In the genomic region with DNA sequence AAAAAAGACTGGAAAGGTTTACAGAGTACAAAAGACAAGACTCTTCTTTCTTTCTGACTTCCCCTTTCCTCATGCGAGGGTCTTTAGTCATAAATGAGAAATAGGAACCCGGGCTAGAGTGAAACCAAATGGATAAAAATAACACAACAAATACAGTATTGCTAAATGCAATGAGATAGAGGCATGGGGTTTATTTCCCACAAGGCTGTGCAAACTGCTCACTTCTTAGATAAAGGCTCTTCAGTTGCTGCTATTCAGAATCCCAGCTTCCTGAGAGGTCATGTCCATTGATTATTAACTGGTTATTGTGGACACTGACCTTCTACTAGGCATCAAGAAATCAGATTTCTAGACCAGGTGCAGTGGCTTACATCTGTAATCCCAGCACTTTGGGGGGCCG, we compare ENCODE assay signal across 20 cellular contexts. TPM values are rescaled to one million over a fixed set of nuclear protein-coding genes. Genes with fewer than 3 reads are reported as not detected.
DNase-seq lines count a peak whose midpoint lies in the region; ATAC-seq and TF ChIP-seq lines count a peak whose summit lies in the region.
"Had no signal": no experiment of that assay in that cellular context is flagged by ENCODE, and none has a peak within 500 bp of the region (broad histone marks: within the 10 kb centered on the region; RNA-seq: fewer than 3 reads in every experiment).

No MANE protein-coding gene starts in this region.

- no peak for TF ChIP-seq POLR2A in spleen (IDR thresholded peaks at IDR 0.05)
- no peak for TF ChIP-seq POLR2A in prostate gland (IDR thresholded peaks at IDR 0.05)

- intact Hi-C loops in dendritic cell treated with granulocyte-macrophage colony-stimulating factor and Interleukin-4, amounts not matched to agents 40 ng/mL and 50 ng/mL, for 4 days (cut with micrococcal nuclease) = no loop called here
- intact Hi-C loops in spleen (cut with DNase I; ENCODE audit: low total_unique reads) = loop anchor here (10.0 kb wide), 1 partner anchor 110 kb away; no protein-coding TSS in a partner anchor
- intact Hi-C loops in prostate gland (cut with DNase I) = no loop called here

- no peaks in the 10 kb centered on the region for H3K27me3 ChIP-seq in spleen (replicated peaks in 1 of 7)
- H3K27me3 ChIP-seq in prostate gland (replicated peaks; ENCODE audit: insufficient read depth) = no peaks in the 10 kb centered on the region
- H3K27me3 ChIP-seq: dorsolateral prefrontal cortex, esophagus muscularis mucosa had no signal

- peaks cover 6 to 70% (median 45%) of the 10 kb centered on the region in 6 donors for H3K4me1 ChIP-seq in spleen
- H3K4me1 ChIP-seq in prostate gland (replicated peaks) = no peaks in the 10 kb centered on the region
- H3K4me1 ChIP-seq: SJSA1 had no signal

- WGBS in spleen, 5 donors = 23 to 47% (median 40%) methylated on average over 3 of the region's 3 CpGs
- WGBS in prostate gland = 68% methylated on average over 3 of the region's 3 CpGs

- H3K27ac Mint-ChIP-seq in dendritic cell treated with granulocyte-macrophage colony-stimulating factor and Interleukin-4, amounts not matched to agents 40 ng/mL and 50 ng/mL, for 4 days = peak overlapping the region; percentile 87
- H3K27ac Mint-ChIP-seq: activated CD8-positive, alpha-beta memory T cell treated with anti-CD3 and anti-CD28 coated beads, Interleukin-2, amount 10 ng/mL, durations not matched to agents 7 days and 5 days; CD4-positive, alpha-beta memory T cell had no signal

- no peak overlapping the region for H3K4me3 ChIP-seq in spleen
- no peak overlapping the region for H3K4me3 ChIP-seq in coronary artery
- H3K4me3 ChIP-seq in prostate gland = no peak overlapping the region
- H3K4me3 ChIP-seq: dorsolateral prefrontal cortex, esophagus muscularis mucosa, heart left ventricle, psoas muscle, SJSA1 had no signal

- no peaks in the 10 kb centered on the region for H3K36me3 Mint-ChIP-seq in dendritic cell treated with granulocyte-macrophage colony-stimulating factor and Interleukin-4, amounts not matched to agents 40 ng/mL and 50 ng/mL, for 4 days (ENCODE audit: low read depth)
- H3K36me3 Mint-ChIP-seq: activated CD8-positive, alpha-beta memory T cell treated with anti-CD3 and anti-CD28 coated beads, Interleukin-2, amount 10 ng/mL, durations not matched to agents 7 days and 5 days; CD4-positive, alpha-beta memory T cell had no signal

- peaks cover 71% of the 10 kb centered on the region for H3K4me1 Mint-ChIP-seq in dendritic cell treated with granulocyte-macrophage colony-stimulating factor and Interleukin-4, amounts not matched to agents 40 ng/mL and 50 ng/mL, for 4 days (ENCODE audit: low read depth)

- H3K9me3 Mint-ChIP-seq in dendritic cell treated with granulocyte-macrophage colony-stimulating factor and Interleukin-4, amounts not matched to agents 40 ng/mL and 50 ng/mL, for 4 days = no peaks in the 10 kb centered on the region
- H3K9me3 Mint-ChIP-seq: CD4-positive, alpha-beta memory T cell had no signal

- H3K4me3 Mint-ChIP-seq in dendritic cell treated with granulocyte-macrophage colony-stimulating factor and Interleukin-4, amounts not matched to agents 40 ng/mL and 50 ng/mL, for 4 days = peak overlapping the region; percentile 9
- H3K4me3 Mint-ChIP-seq: activated CD8-positive, alpha-beta memory T cell treated with anti-CD3 and anti-CD28 coated beads, Interleukin-2, amount 10 ng/mL, durations not matched to agents 7 days and 5 days; CD4-positive, alpha-beta memory T cell had no signal

- H3K27me3 Mint-ChIP-seq in dendritic cell treated with granulocyte-macrophage colony-stimulating factor and Interleukin-4, amounts not matched to agents 40 ng/mL and 50 ng/mL, for 4 days = no peaks in the 10 kb centered on the region
- H3K27me3 Mint-ChIP-seq: activated CD8-positive, alpha-beta memory T cell treated with anti-CD3 and anti-CD28 coated beads, Interleukin-2, amount 10 ng/mL, durations not matched to agents 7 days and 5 days had no signal

- TF ChIP-seq CTCF in spleen (IDR thresholded peaks at IDR 0.05 in 8 of 11, conservative IDR thresholded peaks at IDR 0.05 in 3 of 11) (no peak), coronary artery (IDR thresholded peaks at IDR 0.05) (no peak), prostate gland (IDR thresholded peaks at IDR 0.05) (no peak)

- no peaks in the 10 kb centered on the region for H3K9me3 ChIP-seq in spleen
- H3K9me3 ChIP-seq in prostate gland = no peaks in the 10 kb centered on the region
- H3K9me3 ChIP-seq: esophagus muscularis mucosa, heart left ventricle, psoas muscle, SJSA1 had no signal

- peak overlapping the region in 6 of 8 donors; percentile 29 to 75 (median 69) for H3K27ac ChIP-seq in spleen
- no peak overlapping the region for H3K27ac ChIP-seq in coronary artery
- H3K27ac ChIP-seq in prostate gland = no peak overlapping the region
- H3K27ac ChIP-seq: 22Rv1, esophagus muscularis mucosa, psoas muscle, SJSA1 had no signal

- H3K36me3 ChIP-seq in spleen (no peaks in the 10 kb centered on the region), prostate gland (no peaks in the 10 kb centered on the region)
- H3K36me3 ChIP-seq: esophagus muscularis mucosa, heart left ventricle, SJSA1 had no signal

- no peak for ATAC-seq in HG02588 (IDR thresholded peaks at IDR 0.05; ENCODE audit: unreplicated experiment)
- ATAC-seq: activated CD8-positive, alpha-beta memory T cell treated with anti-CD3 and anti-CD28 coated beads, Interleukin-2, amount 10 ng/mL, durations not matched to agents 7 days and 5 days; psoas muscle had no signal

- DNase-seq in NCI-H2227 treated with DMSO at 0.1 percent for 48 hours (lab: John Stamatoyannopoulos, UW) = peak; percentile 21
- DNase-seq in NCI-H2227 (lab: John Stamatoyannopoulos, UW; ENCODE audit: unreplicated experiment) = no peak
- DNase-seq in OCI-M1 (lab: John Stamatoyannopoulos, UW) = peak; percentile 84
- no peak for DNase-seq in spleen
- DNase-seq in coronary artery (ENCODE audit: low spot score) = no peak
- DNase-seq in prostate gland (ENCODE audit: low spot score) = no peak
- DNase-seq: activated CD8-positive, alpha-beta memory T cell treated with anti-CD3 and anti-CD28 coated beads, Interleukin-2, amount 10 ng/mL, durations not matched to agents 7 days and 5 days; activated naive CD4-positive, alpha-beta T cell; CD4-positive, alpha-beta memory T cell; dorsolateral prefrontal cortex; heart left ventricle; IMR-90; psoas muscle had no signal

RNA-seq across cellular contexts. Expression of a gene that starts 13.5 kb away (rescaled TPM):
- total RNA-seq in spleen = not detected
- polyA plus RNA-seq in spleen = not detected
- not detected for total RNA-seq in prostate gland
- total RNA-seq: activated CD8-positive, alpha-beta memory T cell treated with anti-CD3 and anti-CD28 coated beads, Interleukin-2, amount 10 ng/mL, durations not matched to agents 7 days and 5 days; CD4-positive, alpha-beta memory T cell; esophagus muscularis mucosa; heart left ventricle; IMR-90; kidney epithelial cell; psoas muscle; SJSA1; temporal lobe had no signal
- polyA plus RNA-seq: CD4-positive, alpha-beta memory T cell; heart left ventricle; IMR-90; psoas muscle had no signal

RNA-seq across cellular contexts. Expression of a gene that starts 14.3 kb away (rescaled TPM):
- 10 to 100 TPM; 10.7 to 24.7 (median 18.1) TPM for total RNA-seq in spleen
- polyA plus RNA-seq in spleen = 10 to 100 TPM; 30.2 to 33.0 (median 32.3) TPM
- total RNA-seq in prostate gland = 10 to 100 TPM; 28.9 to 39.4 TPM

Comparison
In these comparisons a context has a peak if more than half of its experiments do, and no peak if none do; other contexts are left out.
1. DNase-seq: peak in NCI-H2227 treated with DMSO at 0.1 percent for 48 hours (single experiment) and OCI-M1 (single experiment); none in NCI-H2227 (single experiment), spleen (single experiment), coronary artery (single experiment) and prostate gland (single experiment).
2. H3K27ac ChIP-seq: peak in spleen (6 of 8); none in coronary artery (0 of 2) and prostate gland (0 of 2).